ENCODE assay signal across 8 cellular contexts in genomic region chr17:81397314-81398169, GRCh38. TPM values are rescaled to one million over a fixed set of nuclear protein-coding genes. Genes with fewer than 3 reads are reported as not detected.
DNase-seq lines count a peak whose midpoint lies in the region; ATAC-seq and TF ChIP-seq lines count a peak whose summit lies in the region.

No MANE protein-coding gene starts in this region.

- H3K9me3 Mint-ChIP-seq in activated naive CD4-positive, alpha-beta T cell treated with anti-CD3 and anti-CD28 coated beads for 36 hours, result no peaks in the 10 kb centered on the region

- H3K36me3 Mint-ChIP-seq in activated naive CD4-positive, alpha-beta T cell treated with anti-CD3 and anti-CD28 coated beads for 36 hours (ENCODE audit: low read depth), result no peaks in the 10 kb centered on the region

- peak overlapping the region; percentile 12 for H3K27ac Mint-ChIP-seq in activated naive CD4-positive, alpha-beta T cell treated with anti-CD3 and anti-CD28 coated beads for 36 hours

- H3K27me3 Mint-ChIP-seq in activated naive CD4-positive, alpha-beta T cell treated with anti-CD3 and anti-CD28 coated beads for 36 hours (ENCODE audit: low read depth), result peaks cover 59% of the 10 kb centered on the region

- H3K4me3 Mint-ChIP-seq in activated naive CD4-positive, alpha-beta T cell treated with anti-CD3 and anti-CD28 coated beads for 36 hours, result peak overlapping the region; percentile 7

- peaks cover 32% of the 10 kb centered on the region for H3K4me1 Mint-ChIP-seq in activated naive CD4-positive, alpha-beta T cell treated with anti-CD3 and anti-CD28 coated beads for 36 hours (ENCODE audit: low read depth)

- no peaks in the 10 kb centered on the region for H3K9me3 ChIP-seq in breast epithelium

- intact Hi-C loops in activated naive CD4-positive, alpha-beta T cell treated with anti-CD3 and anti-CD28 coated beads for 36 hours (cut with micrococcal nuclease), result loop anchor here (5.0 to 10.0 kb wide), 2 partner anchors 85 to 143 kb away; no protein-coding TSS in a partner anchor
- intact Hi-C loops in breast epithelium (cut with DNase I; ENCODE audit: low total_unique reads), result no loop called here

- H3K36me3 ChIP-seq in breast epithelium, result no peaks in the 10 kb centered on the region

- H3K27me3 ChIP-seq in breast epithelium, result no peaks in the 10 kb centered on the region

- ATAC-seq in GM21786 (IDR thresholded peaks at IDR 0.05; ENCODE audit: unreplicated experiment), result no peak
- no peak for ATAC-seq in HG03139 (IDR thresholded peaks at IDR 0.05; ENCODE audit: unreplicated experiment)

- TF ChIP-seq POLR2A in breast epithelium (IDR thresholded peaks at IDR 0.05), result no peak

- peak overlapping the region; percentile 60 to 90 (median 82) for H3K4me3 ChIP-seq in breast epithelium

- H3K27ac ChIP-seq in breast epithelium (peak overlapping the region; percentile 90 to 92), temporal lobe (ENCODE audit: low read depth, low read length) (peak overlapping the region; percentile 74)

- H3K4me1 ChIP-seq in breast epithelium, result peaks cover 13 to 16% of the 10 kb centered on the region in 2 donors

- DNase-seq in activated naive CD4-positive, alpha-beta T cell treated with anti-CD3 and anti-CD28 coated beads for 36 hours, result peak; percentile 26
- DNase-seq in activated naive CD4-positive, alpha-beta T cell treated with anti-CD3 and anti-CD28 coated beads, Interleukin-2, amount 50 U/mL, for 16 hours, result no peak
- DNase-seq in NCI-H446 (lab: John Stamatoyannopoulos, UW) (peak; percentile 44 to 60), breast epithelium (ENCODE audit: low spot score in 2 of 2) (no peak), left kidney (ENCODE audit: low read depth, low spot score) (peak; percentile 87)

- CTCF ChIA-PET in activated naive CD4-positive, alpha-beta T cell treated with anti-CD3 and anti-CD28 coated beads for 36 hours (lab: Charles Lee), result interaction anchor here (0.6 to 1.1 kb wide), 2 partner anchors 87 to 691 kb away, joined by 4 read pairs; no protein-coding TSS in a partner anchor

- TF ChIP-seq CTCF in breast epithelium (IDR thresholded peaks at IDR 0.05), result peak in 1 of 3 donors; percentile 24

RNA-seq across cellular contexts. Expression of gene BAHCC1, which starts 2.3 kb away (rescaled TPM):
- total RNA-seq in activated naive CD4-positive, alpha-beta T cell treated with anti-CD3 and anti-CD28 coated beads for 36 hours, result under 1 TPM in 1 of 2 experiments, not detected in 1; 0.02 TPM
- total RNA-seq in breast epithelium (10 to 100 TPM in 2 of 3 donors, 1 to 10 TPM in 1; 7.4 to 17.0 (median 11.7) TPM), temporal lobe (16.7 TPM)

Comparison
In these comparisons a context has a peak if more than half of its experiments do, and no peak if none do; other contexts are left out.
1. DNase-seq: peak in activated naive CD4-positive, alpha-beta T cell treated with anti-CD3 and anti-CD28 coated beads for 36 hours (single experiment), NCI-H446 (2 of 2) and left kidney (single experiment); none in activated naive CD4-positive, alpha-beta T cell treated with anti-CD3 and anti-CD28 coated beads, Interleukin-2, amount 50 U/mL, for 16 hours (single experiment) and breast epithelium (0 of 2).
2. RNA of gene BAHCC1, which starts 2.3 kb away (total RNA-seq): 16.7 TPM in temporal lobe (single experiment) and 7.4 to 17.0 TPM in breast epithelium; 0.02 TPM in activated naive CD4-positive, alpha-beta T cell treated with anti-CD3 and anti-CD28 coated beads for 36 hours; every median in the first group is over 4 times any median in the second.